ENCODE assay signal across 1 cellular context in the genomic region with DNA sequence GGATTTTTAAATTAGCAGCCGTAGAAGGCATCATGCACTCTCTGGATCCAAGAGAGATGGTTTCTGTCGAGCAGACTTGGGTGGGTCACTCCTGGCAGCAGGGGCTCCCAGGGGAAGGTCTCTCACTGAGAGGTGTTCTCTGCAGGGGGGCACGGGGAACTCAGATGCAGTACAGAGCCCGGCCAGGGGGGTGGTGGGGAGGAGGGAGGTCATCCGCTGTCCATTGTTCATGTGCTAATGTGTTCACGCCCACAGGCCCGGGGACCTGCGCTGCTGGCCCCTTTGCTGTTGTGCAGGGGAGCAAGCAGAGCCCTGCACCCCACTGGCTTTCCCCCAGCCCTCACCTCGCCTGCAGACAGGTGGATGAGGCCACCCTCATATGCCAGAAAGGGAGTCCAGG.
TF ChIP-seq lines count a peak whose summit lies in the region.

No MANE protein-coding gene starts in this region.

TF ChIP-seq in K562, 482 proteins besides CTCF, POLR2A, EP300 and RAD21:
- no peak for TF ChIP-seq CHCHD3 (CRISPR knock-in tag; IDR thresholded peaks at IDR 0.05)
- no peak for TF ChIP-seq TCF3 (CRISPR knock-in tag; IDR thresholded peaks at IDR 0.05)
- no peak for TF ChIP-seq RBM34 (IDR thresholded peaks at IDR 0.05; ENCODE audit: borderline replicate concordance, insufficient read depth, low read length)
- TF ChIP-seq, protein P1, sequence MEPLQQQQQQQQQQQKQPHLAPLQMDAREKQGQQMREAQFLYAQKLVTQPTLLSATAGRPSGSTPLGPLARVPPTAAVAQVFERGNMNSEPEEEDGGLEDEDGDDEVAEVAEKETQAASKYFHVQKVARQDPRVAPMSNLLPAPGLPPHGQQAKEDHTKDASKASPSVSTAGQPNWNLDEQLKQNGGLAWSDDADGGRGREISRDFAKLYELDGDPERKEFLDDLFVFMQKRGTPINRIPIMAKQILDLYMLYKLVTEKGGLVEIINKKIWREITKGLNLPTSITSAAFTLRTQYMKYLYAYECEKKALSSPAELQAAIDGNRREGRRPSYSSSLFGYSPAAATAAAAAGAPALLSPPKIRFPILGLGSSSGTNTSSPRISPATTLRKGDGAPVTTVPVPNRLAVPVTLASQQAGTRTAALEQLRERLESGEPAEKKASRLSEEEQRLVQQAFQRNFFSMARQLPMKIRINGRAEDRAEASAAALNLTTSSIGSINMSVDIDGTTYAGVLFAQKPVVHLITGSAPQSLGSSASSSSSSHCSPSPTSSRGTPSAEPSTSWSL (CRISPR knock-in tag; IDR thresholded peaks at IDR 0.05; ENCODE audit: borderline replicate concordance) = no peak
